ENCODE assay signal across 1 cellular context in the genomic region with DNA sequence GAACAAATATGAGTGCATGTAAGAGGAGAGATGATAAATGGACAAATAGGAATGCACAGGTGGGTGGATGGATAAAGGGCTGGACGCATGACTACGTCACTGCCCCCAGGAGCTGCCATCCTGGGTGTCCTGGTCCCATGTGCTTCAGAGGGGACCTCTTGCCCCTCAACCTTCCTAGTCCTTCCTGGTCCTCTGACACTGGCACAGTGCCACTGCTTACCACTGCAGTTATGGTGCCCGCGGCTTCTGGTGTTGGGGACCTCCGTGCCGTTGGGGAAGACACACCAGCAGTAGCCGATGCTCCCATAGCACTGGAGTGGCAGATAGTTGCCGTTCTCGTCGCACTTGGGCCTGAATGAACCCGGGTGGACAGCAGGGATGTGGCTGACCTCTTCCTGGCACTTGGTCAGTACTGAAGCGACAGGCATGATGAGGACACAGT.
A peak's percentile ranks its signal among the peaks of the same experiment; 100 is the strongest.
TF ChIP-seq lines count a peak whose summit lies in the region.

No MANE protein-coding gene starts in this region.

TF ChIP-seq in K562, 482 proteins besides CTCF, POLR2A, EP300 and RAD21:
- TF ChIP-seq, protein P1, sequence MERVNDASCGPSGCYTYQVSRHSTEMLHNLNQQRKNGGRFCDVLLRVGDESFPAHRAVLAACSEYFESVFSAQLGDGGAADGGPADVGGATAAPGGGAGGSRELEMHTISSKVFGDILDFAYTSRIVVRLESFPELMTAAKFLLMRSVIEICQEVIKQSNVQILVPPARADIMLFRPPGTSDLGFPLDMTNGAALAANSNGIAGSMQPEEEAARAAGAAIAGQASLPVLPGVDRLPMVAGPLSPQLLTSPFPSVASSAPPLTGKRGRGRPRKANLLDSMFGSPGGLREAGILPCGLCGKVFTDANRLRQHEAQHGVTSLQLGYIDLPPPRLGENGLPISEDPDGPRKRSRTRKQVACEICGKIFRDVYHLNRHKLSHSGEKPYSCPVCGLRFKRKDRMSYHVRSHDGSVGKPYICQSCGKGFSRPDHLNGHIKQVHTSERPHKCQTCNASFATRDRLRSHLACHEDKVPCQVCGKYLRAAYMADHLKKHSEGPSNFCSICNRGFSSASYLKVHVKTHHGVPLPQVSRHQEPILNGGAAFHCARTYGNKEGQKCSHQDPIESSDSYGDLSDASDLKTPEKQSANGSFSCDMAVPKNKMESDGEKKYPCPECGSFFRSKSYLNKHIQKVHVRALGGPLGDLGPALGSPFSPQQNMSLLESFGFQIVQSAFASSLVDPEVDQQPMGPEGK (CRISPR knock-in tag; IDR thresholded peaks at IDR 0.05; ENCODE audit: borderline replicate concordance) = no peak
- TF ChIP-seq SIX5 (IDR thresholded peaks at IDR 0.05; ENCODE audit: borderline replicate concordance in 1 of 2, insufficient read depth in 1 of 2, low read depth in 1 of 2, low read length in 2 of 2) (no peak), GTF2A2 (tag; IDR thresholded peaks at IDR 0.05) (no peak), KDM5B (IDR thresholded peaks at IDR 0.05; ENCODE audit: insufficient replicate concordance, low read depth, low read length) (no peak), ZZZ3 (IDR thresholded peaks at IDR 0.05) (no peak), NFIC (IDR thresholded peaks at IDR 0.05) (0 out of 2 replicates have a peak, but pooled peaks have one; percentile 9)
- TF ChIP-seq, protein P2, sequence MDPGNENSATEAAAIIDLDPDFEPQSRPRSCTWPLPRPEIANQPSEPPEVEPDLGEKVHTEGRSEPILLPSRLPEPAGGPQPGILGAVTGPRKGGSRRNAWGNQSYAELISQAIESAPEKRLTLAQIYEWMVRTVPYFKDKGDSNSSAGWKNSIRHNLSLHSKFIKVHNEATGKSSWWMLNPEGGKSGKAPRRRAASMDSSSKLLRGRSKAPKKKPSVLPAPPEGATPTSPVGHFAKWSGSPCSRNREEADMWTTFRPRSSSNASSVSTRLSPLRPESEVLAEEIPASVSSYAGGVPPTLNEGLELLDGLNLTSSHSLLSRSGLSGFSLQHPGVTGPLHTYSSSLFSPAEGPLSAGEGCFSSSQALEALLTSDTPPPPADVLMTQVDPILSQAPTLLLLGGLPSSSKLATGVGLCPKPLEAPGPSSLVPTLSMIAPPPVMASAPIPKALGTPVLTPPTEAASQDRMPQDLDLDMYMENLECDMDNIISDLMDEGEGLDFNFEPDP (CRISPR knock-in tag; IDR thresholded peaks at IDR 0.05) = no peak
- TF ChIP-seq, protein P3, sequence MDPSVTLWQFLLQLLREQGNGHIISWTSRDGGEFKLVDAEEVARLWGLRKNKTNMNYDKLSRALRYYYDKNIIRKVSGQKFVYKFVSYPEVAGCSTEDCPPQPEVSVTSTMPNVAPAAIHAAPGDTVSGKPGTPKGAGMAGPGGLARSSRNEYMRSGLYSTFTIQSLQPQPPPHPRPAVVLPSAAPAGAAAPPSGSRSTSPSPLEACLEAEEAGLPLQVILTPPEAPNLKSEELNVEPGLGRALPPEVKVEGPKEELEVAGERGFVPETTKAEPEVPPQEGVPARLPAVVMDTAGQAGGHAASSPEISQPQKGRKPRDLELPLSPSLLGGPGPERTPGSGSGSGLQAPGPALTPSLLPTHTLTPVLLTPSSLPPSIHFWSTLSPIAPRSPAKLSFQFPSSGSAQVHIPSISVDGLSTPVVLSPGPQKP (CRISPR knock-in tag; IDR thresholded peaks at IDR 0.05) = no peak
- TF ChIP-seq, protein P4, sequence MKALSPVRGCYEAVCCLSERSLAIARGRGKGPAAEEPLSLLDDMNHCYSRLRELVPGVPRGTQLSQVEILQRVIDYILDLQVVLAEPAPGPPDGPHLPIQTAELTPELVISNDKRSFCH (CRISPR knock-in tag; IDR thresholded peaks at IDR 0.05) = no peak
- TF ChIP-seq, protein P4 (tag; IDR thresholded peaks at IDR 0.05) = no peak
